Comparison of ENCODE assay signal across 20 cellular contexts in the genomic region with DNA sequence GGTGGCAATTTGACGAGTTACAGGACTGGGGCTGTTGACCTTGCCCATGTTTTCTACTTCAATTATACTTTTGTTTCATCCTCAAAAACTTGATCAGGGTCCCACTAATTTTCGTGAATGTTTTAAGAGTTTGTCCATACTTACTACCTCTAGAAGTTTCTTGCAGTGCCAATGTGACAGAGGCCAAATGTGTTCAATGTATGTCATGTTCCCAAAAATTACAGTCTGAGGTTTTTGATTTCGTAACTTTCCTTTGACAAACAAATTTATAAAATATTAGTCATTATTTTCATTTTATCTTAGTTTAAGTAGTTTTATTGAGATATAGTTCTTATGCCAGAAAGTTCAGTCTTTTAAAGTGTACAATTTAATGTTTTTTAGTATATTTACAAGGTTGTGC.
"Had no signal": no experiment of that assay in that cellular context is flagged by ENCODE, and none has a peak within 500 bp of the region (broad histone marks: within the 10 kb centered on the region; RNA-seq: fewer than 3 reads in every experiment).

No MANE protein-coding gene starts in this region.

- H3K4me3 ChIP-seq: body of pancreas, hepatocyte, left ventricle myocardium inferior, smooth muscle cell, testis, upper lobe of right lung had no signal

- H3K9me3 ChIP-seq: body of pancreas, left ventricle myocardium inferior, neutrophil, testis, upper lobe of right lung had no signal

- H3K4me1 ChIP-seq: body of pancreas, testis, upper lobe of right lung had no signal

- H3K4me2 ChIP-seq: hepatocyte, smooth muscle cell had no signal

- DNase-seq: activated CD4-positive, alpha-beta T cell treated with anti-CD3 and anti-CD28 coated beads for 4 hours; activated CD8-positive, alpha-beta T cell treated with anti-CD3 and anti-CD28 coated beads for 36 hours; activated effector memory CD4-positive, alpha-beta T cell treated with Interleukin-2 at 50 U/mL for 16 hours; activated T-cell treated with anti-CD3 and anti-CD28 coated beads, Interleukin-2, amount 50 U/mL, for 4 hours; amygdala; body of pancreas; effector CD8-positive, alpha-beta T cell; left ventricle myocardium inferior; mesenchymal stem cell; natural killer cell; posterior cingulate gyrus; stimulated activated CD4-positive, alpha-beta T cell treated with anti-CD3 and anti-CD28 coated beads, Interleukin-4, amount 100 ng/mL, for 4 hours; stimulated activated CD8-positive, alpha-beta memory T cell treated with anti-CD3 and anti-CD28 coated beads, Interleukin-4, amount 100 ng/mL, for 48 hours; T-helper 2 cell; testis; upper lobe of right lung had no signal

- H3K27me3 ChIP-seq: body of pancreas, hepatocyte, neutrophil, testis, upper lobe of right lung had no signal

- H2AFZ ChIP-seq: hepatocyte had no signal

- H3K79me2 ChIP-seq: hepatocyte had no signal

- H3K27ac ChIP-seq: body of pancreas, hepatocyte, left ventricle myocardium inferior, neutrophil, testis, upper lobe of right lung had no signal

- ATAC-seq: activated CD8-positive, alpha-beta T cell treated with anti-CD3 and anti-CD28 coated beads for 36 hours; activated T-cell treated with anti-CD3 and anti-CD28 coated beads, Interleukin-2, amount 50 U/mL, for 4 hours; body of pancreas; natural killer cell; upper lobe of right lung; WTC11 had no signal
